In the genomic region with DNA sequence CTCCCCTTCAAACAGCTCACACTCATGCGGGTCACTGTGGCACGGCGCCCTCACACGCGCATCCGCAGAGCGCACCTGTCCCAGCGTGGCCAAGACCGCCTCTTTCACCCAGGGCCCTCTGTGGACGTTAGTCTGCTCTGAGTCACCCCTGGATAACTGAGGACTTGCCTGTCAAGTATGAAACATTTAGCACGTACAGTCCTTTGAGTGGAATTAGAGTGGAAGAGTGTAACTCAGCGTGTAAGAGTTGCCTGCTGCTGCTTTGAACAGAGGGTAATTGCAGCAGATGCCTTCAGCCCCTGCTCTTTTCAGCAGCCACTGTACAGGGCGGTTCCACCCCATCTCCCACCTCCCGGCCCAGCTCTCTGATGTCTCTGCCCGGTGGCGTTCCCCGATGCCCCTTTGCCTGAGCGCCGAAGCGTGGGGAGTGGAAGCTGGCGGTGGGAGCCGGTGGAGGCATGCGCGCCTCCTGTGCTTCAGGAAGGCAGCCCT, we compare ENCODE assay signal across 11 cellular contexts. TPM values are rescaled to one million over a fixed set of nuclear protein-coding genes. Genes with fewer than 3 reads are reported as not detected.
DNase-seq lines count a peak whose midpoint lies in the region; ATAC-seq and TF ChIP-seq lines count a peak whose summit lies in the region.
"Had no signal": no experiment of that assay in that cellular context is flagged by ENCODE, and none has a peak within 500 bp of the region (broad histone marks: within the 10 kb centered on the region; RNA-seq: fewer than 3 reads in every experiment).

No MANE protein-coding gene starts in this region.

- no peak overlapping the region for H3K4me3 ChIP-seq in CD4-positive, CD25-positive, alpha-beta regulatory T cell (ENCODE audit: low read depth, low read length)
- no peak overlapping the region for H3K4me3 ChIP-seq in mucosa of descending colon

- no peaks in the 10 kb centered on the region for H3K9me3 ChIP-seq in CD4-positive, CD25-positive, alpha-beta regulatory T cell (ENCODE audit: control insufficient read depth in 2 of 2, low read length in 2 of 2)
- no peaks in the 10 kb centered on the region for H3K9me3 ChIP-seq in mucosa of descending colon

- peak in 1 of 2 donors; percentile 9 for ATAC-seq in CD4-positive, CD25-positive, alpha-beta regulatory T cell (ENCODE audit: low read depth in 2 of 2)
- ATAC-seq in mucosa of descending colon = no peak

- no peak overlapping the region for H3K27ac ChIP-seq in CD4-positive, CD25-positive, alpha-beta regulatory T cell (ENCODE audit: insufficient read depth, low read length, poor library complexity, severe bottlenecking)

- intact Hi-C loops in mucosa of descending colon (cut with DNase I, micrococcal nuclease) = no loop called here

- H3K4me1 ChIP-seq in CD4-positive, CD25-positive, alpha-beta regulatory T cell (ENCODE audit: control insufficient read depth, insufficient read depth, low read length, poor library complexity, severe bottlenecking) = peaks cover 6% of the 10 kb centered on the region
- peaks cover 9% of the 10 kb centered on the region for H3K4me1 ChIP-seq in mucosa of descending colon (ENCODE audit: low read depth)

- peaks cover 0 to 1% (median 0%) of the 10 kb centered on the region in 7 donors for H3K9me3 Mint-ChIP-seq in CD4-positive, CD25-positive, alpha-beta regulatory T cell

- peak in 2 of 3 donors; percentile 31 to 56 for DNase-seq in CD4-positive, CD25-positive, alpha-beta regulatory T cell
- DNase-seq in HPDE6-E6E7 (ENCODE audit: extremely low spot score) (peak; percentile 89), amniotic epithelial cell (ENCODE audit: low read depth) (peak; percentile 80), left kidney (ENCODE audit: low read depth, low spot score) (peak; percentile 82), nucleus accumbens (lab: John Stamatoyannopoulos, UW) (no peak), NCI-H2081 (lab: John Stamatoyannopoulos, UW) (no peak), NCI-H510A treated with DMSO at 0.1 percent for 48 hours (lab: John Stamatoyannopoulos, UW) (no peak), mucosa of descending colon (no peak)
- DNase-seq: dermis blood vessel endothelial cell, kidney had no signal

- peaks cover 7% of the 10 kb centered on the region for H3K27me3 ChIP-seq in CD4-positive, CD25-positive, alpha-beta regulatory T cell (ENCODE audit: control insufficient read depth, insufficient read depth, low read length)

- peaks cover 0 to 4% (median under 1%) of the 10 kb centered on the region in 4 donors for H3K4me1 Mint-ChIP-seq in CD4-positive, CD25-positive, alpha-beta regulatory T cell

- TF ChIP-seq CTCF in mucosa of descending colon (IDR thresholded peaks at IDR 0.05) = no peak

- peak overlapping the region in 2 of 3 donors; percentile 55 to 60 for H3K27ac Mint-ChIP-seq in CD4-positive, CD25-positive, alpha-beta regulatory T cell

- peak overlapping the region in 1 of 4 donors; percentile 29 for H3K4me3 Mint-ChIP-seq in CD4-positive, CD25-positive, alpha-beta regulatory T cell

- peaks cover 28% of the 10 kb centered on the region for H3K27me3 Mint-ChIP-seq in CD4-positive, CD25-positive, alpha-beta regulatory T cell

- H3K36me3 Mint-ChIP-seq in CD4-positive, CD25-positive, alpha-beta regulatory T cell = no peaks in the 10 kb centered on the region

- H3K36me3 ChIP-seq in CD4-positive, CD25-positive, alpha-beta regulatory T cell (ENCODE audit: control insufficient read depth, insufficient read depth, low read length) = no peaks in the 10 kb centered on the region
- H3K36me3 ChIP-seq in mucosa of descending colon (ENCODE audit: low read depth) = no peaks in the 10 kb centered on the region

RNA-seq across cellular contexts. Expression of gene CPN2, which starts 23.0 kb away (rescaled TPM):
- not detected for total RNA-seq in CD4-positive, CD25-positive, alpha-beta regulatory T cell
- not detected for polyA plus RNA-seq in CD4-positive, CD25-positive, alpha-beta regulatory T cell
- total RNA-seq in mucosa of descending colon = under 1 TPM in 1 of 3 donors, not detected in 2; 0.14 TPM
- total RNA-seq: activated CD8-positive, alpha-beta memory T cell treated with anti-CD3 and anti-CD28 coated beads for 36 hours; dermis blood vessel endothelial cell had no signal

RNA-seq across cellular contexts. Expression of gene LRRC15, which starts 41.4 kb away (rescaled TPM):
- total RNA-seq in CD4-positive, CD25-positive, alpha-beta regulatory T cell = not detected
- not detected for polyA plus RNA-seq in CD4-positive, CD25-positive, alpha-beta regulatory T cell
- 1 to 10 TPM in 1 of 3 donors, under 1 TPM in 2; 0.22 to 1.8 (median 0.29) TPM for total RNA-seq in mucosa of descending colon
- total RNA-seq: activated CD8-positive, alpha-beta memory T cell treated with anti-CD3 and anti-CD28 coated beads for 36 hours had no signal

Comparison
In these comparisons a context has a peak if more than half of its experiments do, and no peak if none do; other contexts are left out.
1. DNase-seq: peak in CD4-positive, CD25-positive, alpha-beta regulatory T cell (2 of 3), HPDE6-E6E7 (single experiment), amniotic epithelial cell (single experiment) and left kidney (single experiment); none in nucleus accumbens (0 of 56), NCI-H2081 (0 of 2), NCI-H510A treated with DMSO at 0.1 percent for 48 hours (single experiment) and mucosa of descending colon (0 of 3).